In genomic region chr4:152037435-152037834, GRCh38 we compare ENCODE assay signal across 27 cellular contexts.
DNase-seq lines count a peak whose midpoint lies in the region; ATAC-seq, FAIRE-seq and TF ChIP-seq lines count a peak whose summit lies in the region.
"Had no signal": no experiment of that assay in that cellular context is flagged by ENCODE, and none has a peak within 500 bp of the region (broad histone marks: within the 10 kb centered on the region; RNA-seq: fewer than 3 reads in every experiment).

No MANE protein-coding gene starts in this region.

- H3K9me3 ChIP-seq in heart left ventricle, result no peaks in the 10 kb centered on the region
- H3K9me3 ChIP-seq in A549, result no peaks in the 10 kb centered on the region
- H3K9me3 ChIP-seq in adrenal gland (replicated peaks in 1 of 3), result no peaks in the 10 kb centered on the region
- H3K9me3 ChIP-seq in gastrocnemius medialis, result no peaks in the 10 kb centered on the region
- H3K9me3 ChIP-seq: HAP-1 had no signal

- no peak for DNase-seq in heart left ventricle
- no peak for DNase-seq in left cardiac atrium
- no peak for DNase-seq in A549 (ENCODE audit: low read depth in 1 of 2, low spot score in 1 of 2)
- DNase-seq in adrenal gland, result no peak
- no peak for DNase-seq in gastrocnemius medialis
- no peak for DNase-seq in 8988T
- no peak for DNase-seq in SHP77 treated with DMSO at 0.1 percent for 48 hours (lab: John Stamatoyannopoulos, UW)
- DNase-seq in erythroblast (lab: John Stamatoyannopoulos, UW), result no peak
- DNase-seq: CD4-positive, CD25-positive, alpha-beta regulatory T cell; DMS153; GOT3; NCI-H1048; NCI-H1417; NCI-H1694; NCI-H2029 treated with DMSO at 0.1 percent for 48 hours; NCI-H446 treated with DMSO at 0.1 percent for 48 hours; NCI-H526; NCI-H82; NK-92 treated with Interleukin-12 subunit alpha and Interleukin-12 subunit beta, amount 100 ng/mL, for 24 hours; RPMI8226; SIG-M5 had no signal

- TF ChIP-seq CTCF in heart left ventricle (IDR thresholded peaks at IDR 0.05) (no peak), A549 (IDR thresholded peaks at IDR 0.05) (no peak), adrenal gland (IDR thresholded peaks at IDR 0.05) (no peak), gastrocnemius medialis (IDR thresholded peaks at IDR 0.05 in 4 of 5, conservative IDR thresholded peaks at IDR 0.05 in 1 of 5) (no peak)

- ATAC-seq in heart left ventricle, result no peak
- ATAC-seq in left cardiac atrium, result no peak
- ATAC-seq in A549, result no peak
- ATAC-seq in gastrocnemius medialis, result no peak

- no peak for TF ChIP-seq RAD21 in A549 (conservative IDR thresholded peaks at IDR 0.05 in 1 of 2, IDR thresholded peaks at IDR 0.05 in 1 of 2)

- peak overlapping the region; percentile 66 to 99 (median 89) for H3K27ac ChIP-seq in heart left ventricle
- H3K27ac ChIP-seq in A549, result no peak overlapping the region
- peak overlapping the region in 4 of 5 donors; percentile 64 to 88 (median 80) for H3K27ac ChIP-seq in adrenal gland
- H3K27ac ChIP-seq in gastrocnemius medialis, result peak overlapping the region; percentile 58 to 84 (median 80)
- H3K27ac ChIP-seq: 22Rv1, BLaER1, KMS-11, SK-N-MC had no signal

- FAIRE-seq in A549 (lab: Jason Lieb, UNC), result no peak
- FAIRE-seq: HTR-8/SVneo had no signal

- H3K4me2 ChIP-seq in A549, result no peak overlapping the region
- H3K4me2 ChIP-seq: BLaER1, KMS-11 had no signal

- H3K27me3 ChIP-seq in heart left ventricle (no peaks in the 10 kb centered on the region), adrenal gland (no peaks in the 10 kb centered on the region), gastrocnemius medialis (no peaks in the 10 kb centered on the region)
- H3K27me3 ChIP-seq: BLaER1 had no signal

- no peak for TF ChIP-seq POLR2A in heart left ventricle (IDR thresholded peaks at IDR 0.05)
- no peak for TF ChIP-seq POLR2A in A549 (IDR thresholded peaks at IDR 0.05; ENCODE audit: low read length)
- TF ChIP-seq POLR2A in adrenal gland (IDR thresholded peaks at IDR 0.05), result no peak
- no peak for TF ChIP-seq POLR2A in gastrocnemius medialis (IDR thresholded peaks at IDR 0.05)
- no peak for TF ChIP-seq POLR2A in erythroblast (IDR thresholded peaks at IDR 0.05; ENCODE audit: low read length)

- TF ChIP-seq EP300 in A549 (IDR thresholded peaks at IDR 0.05), result no peak

- intact Hi-C loops in heart left ventricle (cut with DNase I) (loop anchor here in 5 of 10 donors (5.0 to 10.0 kb wide), 4 partner anchors 45 to 353 kb away; no protein-coding TSS in a partner anchor), left cardiac atrium (cut with DNase I) (loop anchor here in 1 of 2 donors (10.0 kb wide), 1 partner anchor 347 kb away; no protein-coding TSS in a partner anchor), adrenal gland (cut with DNase I) (no loop called here), gastrocnemius medialis (cut with DNase I; ENCODE audit: low total_unique reads) (loop anchor here (5.0 kb wide), 2 partner anchors 75 to 345 kb away; no protein-coding TSS in a partner anchor)

- POLR2A ChIA-PET in A549 (lab: Yijun Ruan, JAX), result no interaction called here

- 89 to 100% (median 95%) methylated on average over 1 of the region's 1 CpG for WGBS in heart left ventricle, 4 donors
- 40% methylated on average over 1 of the region's 1 CpG for WGBS in A549 (ENCODE audit: missing lambda C conversion rate)
- WGBS in adrenal gland, 4 donors, result 76 to 95% (median 92%) methylated on average over 1 of the region's 1 CpG

- no peaks in the 10 kb centered on the region for H3K36me3 ChIP-seq in heart left ventricle
- H3K36me3 ChIP-seq in adrenal gland (replicated peaks in 1 of 2), result no peaks in the 10 kb centered on the region
- no peaks in the 10 kb centered on the region for H3K36me3 ChIP-seq in gastrocnemius medialis
- H3K36me3 ChIP-seq: BLaER1, HAP-1 had no signal

- CTCF ChIA-PET in A549 (lab: Yijun Ruan, JAX), result interaction anchor here (1.7 kb wide), 1 partner anchor 11 kb away, joined by 4 read pairs; no protein-coding TSS in a partner anchor

- H3K4me1 ChIP-seq in heart left ventricle (peaks cover 0 to 34% (median 5%) of the 10 kb centered on the region in 12 donors), A549 (no peaks in the 10 kb centered on the region), adrenal gland (replicated peaks in 1 of 2) (peaks cover 13 to 21% of the 10 kb centered on the region in 2 donors), gastrocnemius medialis (peaks cover 16 to 25% of the 10 kb centered on the region in 2 donors)
- H3K4me1 ChIP-seq: HAP-1 had no signal

- in situ Hi-C loops in gastrocnemius medialis (cut with MboI; ENCODE audit: low sequenced_read_pairs in 4 of 4), result no loop called here

- H3K4me3 ChIP-seq in heart left ventricle (no peak overlapping the region), A549 (no peak overlapping the region), adrenal gland (no peak overlapping the region), gastrocnemius medialis (no peak overlapping the region)
- H3K4me3 ChIP-seq: BLaER1, HAP-1, SK-N-MC had no signal

TF ChIP-seq in A549, 52 proteins besides CTCF, POLR2A, EP300 and RAD21:
- TF ChIP-seq HOXB5 (CRISPR knock-in tag; IDR thresholded peaks at IDR 0.05), result no peak
- peak; percentile 72 for TF ChIP-seq MAFK (IDR thresholded peaks at IDR 0.05; ENCODE audit: partially characterized antibody)
- TF ChIP-seq PHF8 (IDR thresholded peaks at IDR 0.05; ENCODE audit: borderline replicate concordance, low read depth), result no peak
- no peak for TF ChIP-seq ZFP36 (IDR thresholded peaks at IDR 0.05; ENCODE audit: borderline replicate concordance, partially characterized antibody)

Comparison
In these comparisons a context has a peak if more than half of its experiments do, and no peak if none do; other contexts are left out.
1. H3K27ac ChIP-seq: peak in heart left ventricle (12 of 12), adrenal gland (4 of 5) and gastrocnemius medialis (4 of 4); none in A549 (0 of 2).